Comparison of ENCODE assay signal across 8 cellular contexts in the genomic region with DNA sequence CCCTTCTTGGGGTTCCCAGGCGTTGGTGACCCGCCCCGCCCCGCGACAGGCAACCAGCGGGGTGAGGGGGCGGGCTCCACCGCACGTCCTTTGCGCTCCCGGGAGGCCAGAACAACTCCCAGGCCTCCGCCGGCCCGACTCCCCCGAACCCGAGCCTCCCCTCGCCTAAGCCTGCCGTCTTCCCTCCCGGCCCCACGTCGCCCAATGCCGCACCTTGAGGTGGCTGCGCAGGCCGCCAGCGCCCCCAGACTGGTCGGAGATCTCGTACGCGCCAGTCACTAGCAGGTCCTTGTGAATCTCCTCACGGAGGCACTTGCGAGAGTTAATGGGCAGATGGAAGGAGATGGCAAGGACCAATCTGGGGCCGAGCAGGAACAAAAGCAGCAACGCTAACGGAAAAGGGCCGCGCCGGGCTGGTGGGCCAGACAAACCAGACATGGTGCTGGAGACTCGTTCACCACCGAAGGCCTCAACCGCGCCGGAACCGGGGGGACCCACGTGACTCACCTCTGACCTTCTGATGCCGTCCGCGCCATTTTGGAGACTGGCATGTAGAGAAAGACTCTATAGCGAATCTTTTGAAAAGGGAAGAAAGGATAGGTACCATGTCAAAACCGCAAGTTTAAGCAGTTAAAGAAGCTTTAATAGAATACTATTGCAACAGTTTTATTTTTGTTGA. TPM values are rescaled to one million over a fixed set of nuclear protein-coding genes. Genes with fewer than 3 reads are reported as not detected.
DNase-seq lines count a peak whose midpoint lies in the region; TF ChIP-seq lines count a peak whose summit lies in the region.

A gene (minus strand): TSS at position 471 of the 679 bp plus-strand sequence. CDS start 33 bp downstream, at position 438.

- peak; percentile 10 to 63 for TF ChIP-seq POLR2A in adrenal gland (IDR thresholded peaks at IDR 0.05)
- TF ChIP-seq POLR2A in prostate gland (IDR thresholded peaks at IDR 0.05): peak; percentile 23

- no peaks in the 10 kb centered on the region for H3K9me3 ChIP-seq in adrenal gland (replicated peaks in 1 of 3)
- H3K9me3 ChIP-seq in left ventricle myocardium inferior (replicated peaks): no peaks in the 10 kb centered on the region
- no peaks in the 10 kb centered on the region for H3K9me3 ChIP-seq in prostate gland

- H3K4me3 ChIP-seq in LNCaP clone FGC (ENCODE audit: low read depth, low read length) (peak within 1 kb of the TSS; percentile 93), adrenal gland (peak within 1 kb of the TSS in 3 of 4 donors; percentile 94 to 97 (median 96)), left ventricle myocardium inferior (peak within 1 kb of the TSS; percentile 91), prostate gland (peak within 1 kb of the TSS; percentile 84 to 98), urinary bladder (ENCODE audit: low read depth, low read length) (peak within 1 kb of the TSS; percentile 72)

- H3K27ac ChIP-seq in adrenal gland (peak within 1 kb of the TSS; percentile 93 to 99 (median 97)), left ventricle myocardium inferior (replicated peaks) (peak within 1 kb of the TSS; percentile 95), prostate gland (peak within 1 kb of the TSS; percentile 89 to 96), urinary bladder (ENCODE audit: low read depth) (peak within 1 kb of the TSS; percentile 97)

- peaks cover 12 to 27% of the 10 kb centered on the region in 2 donors for H3K4me1 ChIP-seq in adrenal gland (replicated peaks in 1 of 2)
- H3K4me1 ChIP-seq in left ventricle myocardium inferior: peaks cover 56% of the 10 kb centered on the region
- H3K4me1 ChIP-seq in prostate gland (replicated peaks): peaks cover 2% of the 10 kb centered on the region
- H3K4me1 ChIP-seq in urinary bladder (ENCODE audit: insufficient read depth): peaks cover 2% of the 10 kb centered on the region

- intact Hi-C loops in adrenal gland (cut with DNase I) (no loop called here), left ventricle myocardium inferior (cut with micrococcal nuclease) (no loop called here), prostate gland (cut with DNase I) (loop anchor here (5.0 kb wide), 2 partner anchors 81 to 101 kb away; a partner anchor contains a TSS)

- H3K36me3 ChIP-seq in adrenal gland (replicated peaks in 1 of 2) (no peaks in the 10 kb centered on the region), left ventricle myocardium inferior (no peaks in the 10 kb centered on the region), prostate gland (no peaks in the 10 kb centered on the region), urinary bladder (ENCODE audit: insufficient read depth) (no peaks in the 10 kb centered on the region)

- H3K27me3 ChIP-seq in adrenal gland (no peaks in the 10 kb centered on the region), left ventricle myocardium inferior (ENCODE audit: low read depth) (no peaks in the 10 kb centered on the region), prostate gland (replicated peaks; ENCODE audit: insufficient read depth) (no peaks in the 10 kb centered on the region)

- WGBS in adrenal gland, 4 donors: 0 to 1% (median 0%) methylated on average over 27 to 49 of the region's 49 CpGs
- WGBS in prostate gland: under 1% methylated on average over 48 of the region's 49 CpGs
- WGBS in urinary bladder: under 1% methylated on average over 49 of the region's 49 CpGs

- no peak for TF ChIP-seq CTCF in LNCaP clone FGC (IDR thresholded peaks at IDR 0.05; ENCODE audit: control insufficient read depth, extremely low read depth, insufficient read depth)
- TF ChIP-seq CTCF in adrenal gland (IDR thresholded peaks at IDR 0.05): peak in 2 of 6 experiments; percentile 6
- TF ChIP-seq CTCF in left ventricle myocardium inferior (IDR thresholded peaks at IDR 0.05; ENCODE audit: borderline replicate concordance): no peak
- peak in 1 of 4 experiments; percentile 5 for TF ChIP-seq CTCF in prostate gland (IDR thresholded peaks at IDR 0.05)

- DNase-seq in GF-D8 (lab: John Stamatoyannopoulos, UW) (peak; percentile 76), GOT3 (lab: John Stamatoyannopoulos, UW) (peak; percentile 46), LNCaP clone FGC (ENCODE audit: low read depth) (peak; percentile 69), T-helper 1 cell (peak; percentile 80 to 93 (median 89)), adrenal gland (peak; percentile 89 to 95 (median 91)), left ventricle myocardium inferior (peak; percentile 88), prostate gland (ENCODE audit: low spot score) (peak; percentile 84)

RNA-seq across cellular contexts. Expression of the gene that starts here (rescaled TPM):
- 100 to 1,000 TPM; 156 to 509 (median 319) TPM for total RNA-seq in adrenal gland
- 100 to 1,000 TPM in 1 of 3 donors, 10 to 100 TPM in 2; 33.7 to 532 (median 65.3) TPM for polyA plus RNA-seq in adrenal gland
- 278 TPM for total RNA-seq in left ventricle myocardium inferior
- total RNA-seq in prostate gland: 100 to 1,000 TPM; 320 to 397 TPM
- 231 TPM for total RNA-seq in urinary bladder
- 242 TPM for polyA plus RNA-seq in urinary bladder

Comparison
In these comparisons a context has a peak if more than half of its experiments do, and no peak if none do; other contexts are left out.
1. Peak in every context shown above with its lines: DNase-seq, H3K4me3 ChIP-seq and H3K27ac ChIP-seq.